Comparison of ENCODE assay signal across 25 cellular contexts in genomic region chrX:23380581-23380980, GRCh38. TPM values are rescaled to one million over a fixed set of nuclear protein-coding genes. Genes with fewer than 3 reads are reported as not detected.
A peak's percentile ranks its signal among the peaks of the same experiment; 100 is the strongest.
DNase-seq lines count a peak whose midpoint lies in the region; ATAC-seq, FAIRE-seq and TF ChIP-seq lines count a peak whose summit lies in the region.
"Had no signal": no experiment of that assay in that cellular context is flagged by ENCODE, and none has a peak within 500 bp of the region (broad histone marks: within the 10 kb centered on the region; RNA-seq: fewer than 3 reads in every experiment).

No MANE protein-coding gene starts in this region.

- no peaks in the 10 kb centered on the region for H4K20me1 ChIP-seq in astrocyte (ENCODE audit: insufficient read depth, low read length)

- no peak overlapping the region for H2AFZ ChIP-seq in astrocyte (ENCODE audit: low read depth, low read length)

- CTCF ChIA-PET in T-cell (lab: Charles Lee) = no interaction called here

- no peaks in the 10 kb centered on the region for H3K27me3 ChIP-seq in astrocyte (ENCODE audit: insufficient read depth, low read length)
- H3K27me3 ChIP-seq: SJSA1 had no signal

- H3K79me2 ChIP-seq in astrocyte (ENCODE audit: insufficient read depth, low read length) = no peaks in the 10 kb centered on the region

- H3K27ac ChIP-seq in astrocyte (ENCODE audit: low read depth, low read length) = no peak overlapping the region
- H3K27ac ChIP-seq: C4-2B, HL-60, SJSA1 had no signal

- no peaks in the 10 kb centered on the region for H3K36me3 ChIP-seq in astrocyte (ENCODE audit: insufficient read depth, low read length)
- H3K36me3 ChIP-seq: SJSA1 had no signal

- no peak overlapping the region for H3K4me3 Mint-ChIP-seq in astrocyte (ENCODE audit: unreplicated experiment)
- H3K4me3 Mint-ChIP-seq in T-cell = no peak overlapping the region
- H3K4me3 Mint-ChIP-seq: B cell; CD8-positive, alpha-beta T cell had no signal

- no peaks in the 10 kb centered on the region for H3K9me3 ChIP-seq in astrocyte (ENCODE audit: insufficient read depth, low read depth, low read length)
- H3K9me3 ChIP-seq: Caco-2, SJSA1 had no signal

- H3K27ac Mint-ChIP-seq in astrocyte (ENCODE audit: unreplicated experiment) = no peak overlapping the region
- no peak overlapping the region for H3K27ac Mint-ChIP-seq in T-cell
- H3K27ac Mint-ChIP-seq: B cell; CD8-positive, alpha-beta T cell had no signal

- H3K27me3 Mint-ChIP-seq in astrocyte (ENCODE audit: low read depth, unreplicated experiment) = no peaks in the 10 kb centered on the region
- peaks cover 2 to 24% of the 10 kb centered on the region in 2 donors for H3K27me3 Mint-ChIP-seq in T-cell

- H3K4me3 ChIP-seq in astrocyte (ENCODE audit: insufficient read depth, low read depth, low read length) = no peak overlapping the region
- H3K4me3 ChIP-seq: SJSA1 had no signal

- no peaks in the 10 kb centered on the region for H3K9me3 Mint-ChIP-seq in astrocyte (ENCODE audit: unreplicated experiment)
- no peaks in the 10 kb centered on the region for H3K9me3 Mint-ChIP-seq in T-cell
- H3K9me3 Mint-ChIP-seq: CD8-positive, alpha-beta T cell had no signal

- no peak overlapping the region for H3K9ac ChIP-seq in astrocyte (ENCODE audit: low read length)

- DNase-seq in HK-2 (ENCODE audit: unreplicated experiment) (peak; percentile 1), astrocyte (ENCODE audit: low read depth) (no peak), iPS-NIHi7 (ENCODE audit: extremely low spot score) (peak; percentile 65), DMS114 treated with DMSO at 0.1 percent for 48 hours (lab: John Stamatoyannopoulos, UW; ENCODE audit: unreplicated experiment) (no peak), T-cell (no peak)
- DNase-seq: Caco-2; CD8-positive, alpha-beta T cell; DMS 273 treated with DMSO at 0.1 percent for 48 hours; DMS79 treated with DMSO at 0.1 percent for 48 hours; HCEC 1CT; KBM-7; NCI-H2029; NCI-H526 treated with DMSO at 0.1 percent for 48 hours; Right ventricle myocardium superior; RPMI8226 had no signal

- H3K4me1 Mint-ChIP-seq in astrocyte (ENCODE audit: low read depth, unreplicated experiment) (no peaks in the 10 kb centered on the region), T-cell (peaks cover 0 to 4% (median 2%) of the 10 kb centered on the region in 3 donors)

- H3K36me3 Mint-ChIP-seq in astrocyte (ENCODE audit: low read depth, unreplicated experiment) = no peaks in the 10 kb centered on the region
- H3K36me3 Mint-ChIP-seq in T-cell = no peaks in the 10 kb centered on the region
- H3K36me3 Mint-ChIP-seq: CD8-positive, alpha-beta T cell had no signal

- ATAC-seq in GM19351 (IDR thresholded peaks at IDR 0.05; ENCODE audit: unreplicated experiment) (no peak), HG03280 (IDR thresholded peaks at IDR 0.05; ENCODE audit: unreplicated experiment) (no peak), T-cell (replicated peaks in 1 of 4) (no peak)
- ATAC-seq: CD8-positive, alpha-beta T cell had no signal

- TF ChIP-seq CTCF in astrocyte (IDR thresholded peaks at IDR 0.05; ENCODE audit: insufficient read depth, low read depth, low read length) = no peak

- no peaks in the 10 kb centered on the region for H3K4me1 ChIP-seq in astrocyte (ENCODE audit: insufficient read depth, low read length)
- H3K4me1 ChIP-seq: Caco-2, SJSA1 had no signal

- no peak overlapping the region for H3K4me2 ChIP-seq in astrocyte (ENCODE audit: low read length)

- POLR2A ChIA-PET in T-cell (lab: Charles Lee) = no interaction called here

- peak; percentile 56 for FAIRE-seq in astrocyte (lab: Jason Lieb, UNC)
- FAIRE-seq: GM12892, GM18507 had no signal

RNA-seq across cellular contexts. Expression of gene PTCHD1, which starts 45.9 kb away (rescaled TPM):
- 0.05 and 0.14 TPM in 2 replicates for total RNA-seq in astrocyte
- under 1 TPM in 2 of 5 donors, not detected in 3; 0.03 TPM for total RNA-seq in T-cell
- total RNA-seq: B cell; Caco-2; CD8-positive, alpha-beta T cell; LHCN-M2; MCF 10A; SJSA1 had no signal

Comparison
In these comparisons a context has a peak if more than half of its experiments do, and no peak if none do; other contexts are left out.
1. DNase-seq: peak in HK-2 (single experiment) and iPS-NIHi7 (single experiment); none in astrocyte (single experiment), DMS114 treated with DMSO at 0.1 percent for 48 hours (single experiment) and T-cell (0 of 34).